Comparison of ENCODE assay signal across 2 cellular contexts in the genomic region with DNA sequence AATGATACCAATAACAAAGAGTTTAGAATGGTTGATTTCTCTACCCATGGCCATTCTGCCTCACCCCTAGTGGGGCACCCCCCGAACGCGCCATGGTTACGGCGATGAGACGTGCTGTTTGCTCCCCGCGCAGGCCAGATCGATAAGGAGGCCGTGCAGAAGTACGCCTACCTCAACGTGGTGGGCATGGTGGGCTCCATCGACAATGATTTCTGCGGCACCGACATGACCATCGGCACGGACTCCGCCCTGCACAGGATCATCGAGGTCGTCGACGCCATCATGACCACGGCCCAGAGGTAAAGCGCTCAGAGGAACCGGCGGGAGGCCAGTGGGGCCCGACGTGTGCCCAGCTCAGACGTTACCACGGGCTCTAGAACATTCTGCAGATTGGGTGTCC.
TF ChIP-seq lines count a peak whose summit lies in the region.

No MANE protein-coding gene starts in this region.

TF ChIP-seq in endothelial cell of umbilical vein, 7 proteins besides CTCF, POLR2A, EP300 and RAD21 (continued from another document):
- TF ChIP-seq EZH2 (IDR thresholded peaks at IDR 0.05; ENCODE audit: borderline replicate concordance, low read depth, low read length, severe bottlenecking) (no peak), MYC (IDR thresholded peaks at IDR 0.05; ENCODE audit: low read depth, low read length) (no peak), MAX (IDR thresholded peaks at IDR 0.05; ENCODE audit: insufficient read depth, insufficient read length) (no peak), JUN (IDR thresholded peaks at IDR 0.05; ENCODE audit: borderline replicate concordance, insufficient read depth, insufficient read length, low read depth) (no peak), FOS (IDR thresholded peaks at IDR 0.05; ENCODE audit: borderline replicate concordance, insufficient read depth, low read length) (no peak)

TF ChIP-seq in HEK293T, 16 proteins besides CTCF, POLR2A, EP300 and RAD21 (continued from another document):
- TF ChIP-seq, protein P1, sequence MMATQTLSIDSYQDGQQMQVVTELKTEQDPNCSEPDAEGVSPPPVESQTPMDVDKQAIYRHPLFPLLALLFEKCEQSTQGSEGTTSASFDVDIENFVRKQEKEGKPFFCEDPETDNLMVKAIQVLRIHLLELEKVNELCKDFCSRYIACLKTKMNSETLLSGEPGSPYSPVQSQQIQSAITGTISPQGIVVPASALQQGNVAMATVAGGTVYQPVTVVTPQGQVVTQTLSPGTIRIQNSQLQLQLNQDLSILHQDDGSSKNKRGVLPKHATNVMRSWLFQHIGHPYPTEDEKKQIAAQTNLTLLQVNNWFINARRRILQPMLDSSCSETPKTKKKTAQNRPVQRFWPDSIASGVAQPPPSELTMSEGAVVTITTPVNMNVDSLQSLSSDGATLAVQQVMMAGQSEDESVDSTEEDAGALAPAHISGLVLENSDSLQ (IDR thresholded peaks at IDR 0.05): no peak
- no peak for TF ChIP-seq HDGF (IDR thresholded peaks at IDR 0.05; ENCODE audit: borderline replicate concordance)
- no peak for TF ChIP-seq FOXK2 (IDR thresholded peaks at IDR 0.05)
- TF ChIP-seq SUZ12 (IDR thresholded peaks at IDR 0.05): no peak
- no peak for TF ChIP-seq TARDBP (IDR thresholded peaks at IDR 0.05)
- no peak for TF ChIP-seq NFRKB (IDR thresholded peaks at IDR 0.05)
- TF ChIP-seq ZNF384 (IDR thresholded peaks at IDR 0.05): no peak
- no peak for TF ChIP-seq SP1 (IDR thresholded peaks at IDR 0.05)
